1 cellular context compared by ENCODE assay signal in the genomic region with DNA sequence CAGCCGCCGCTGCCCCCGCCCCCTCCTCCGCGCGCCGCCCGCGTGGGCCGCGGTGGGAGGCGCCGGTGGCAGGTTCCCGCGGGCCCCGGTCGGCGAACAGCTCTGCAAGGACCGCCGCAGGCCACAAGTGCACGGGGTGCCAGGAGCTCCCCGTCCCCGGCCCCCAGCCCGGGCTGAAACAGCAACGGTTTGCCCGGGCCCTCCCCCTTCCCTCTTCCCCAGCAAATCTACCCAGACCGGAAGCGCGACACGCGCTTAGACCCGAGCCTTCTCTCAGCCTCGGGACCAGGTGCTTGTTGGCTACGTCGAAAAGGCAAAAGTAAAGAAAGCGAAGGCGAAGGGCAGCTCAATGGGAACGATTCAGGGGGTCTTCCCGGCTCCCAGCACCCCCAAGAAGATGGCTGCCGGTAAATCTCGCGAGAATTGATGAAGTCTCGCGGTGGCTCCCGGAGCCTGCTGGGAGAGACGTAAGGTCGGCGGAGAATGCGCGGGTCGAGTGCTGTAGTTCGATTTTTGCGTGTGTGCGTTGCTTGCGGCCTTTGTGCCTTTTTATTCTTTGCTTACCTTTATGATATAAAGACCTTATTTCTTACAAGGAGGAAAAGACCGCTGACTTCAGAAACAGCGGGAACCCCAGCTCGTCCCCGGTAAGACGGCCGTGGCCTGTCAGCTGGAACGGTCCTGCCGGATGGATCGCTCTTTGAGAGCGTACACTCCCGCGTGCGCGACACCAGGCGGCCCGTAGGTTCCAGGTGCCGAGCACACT.
TF ChIP-seq lines count a peak whose summit lies in the region.

Gene RBM26 (minus strand): TSS at position 425 of the 766 bp plus-strand sequence. CDS start 481 bp downstream, outside the sequence.

TF ChIP-seq in GM12878, 131 proteins besides CTCF, POLR2A, EP300 and RAD21 (continued from another document and continues in another):
- TF ChIP-seq BCLAF1 (IDR thresholded peaks at IDR 0.05) (no peak), MLLT1 (IDR thresholded peaks at IDR 0.05) (peak; percentile 92), IKZF1 (conservative IDR thresholded peaks at IDR 0.05) (no peak; the same call in 1 of the 2 replicates), ZNF687 (IDR thresholded peaks at IDR 0.05) (peak; percentile 55; the same call in 1 of the 2 replicates), ZBED1 (IDR thresholded peaks at IDR 0.05; ENCODE audit: borderline replicate concordance) (0 out of 2 replicates have a peak, but pooled peaks have one; percentile 58), HDGF (IDR thresholded peaks at IDR 0.05) (no peak), RELB (IDR thresholded peaks at IDR 0.05; ENCODE audit: low read depth) (peak; percentile 52; the same call in 1 of the 2 replicates), NR2F1 (conservative IDR thresholded peaks at IDR 0.05) (peak; percentile 38; the same call in 1 of the 2 replicates), ZBTB40 (IDR thresholded peaks at IDR 0.05; ENCODE audit: borderline replicate concordance) (peak; percentile 50; the same call in 1 of the 2 replicates), FOXK2 (IDR thresholded peaks at IDR 0.05) (no peak), NRF1 (conservative IDR thresholded peaks at IDR 0.05; ENCODE audit: low read depth, low read length) (no peak), CEBPB (IDR thresholded peaks at IDR 0.05; ENCODE audit: borderline replicate concordance in 1 of 2, low read depth in 2 of 2, low read length in 2 of 2) (no peak), SMC3 (IDR thresholded peaks at IDR 0.05; ENCODE audit: borderline replicate concordance, low read length) (no peak), BCL3 (IDR thresholded peaks at IDR 0.05; ENCODE audit: borderline replicate concordance, insufficient read depth, low read depth, low read length, poor library complexity, severe bottlenecking) (no peak), ZNF207 (IDR thresholded peaks at IDR 0.05; ENCODE audit: borderline replicate concordance) (no peak), BHLHE40 (IDR thresholded peaks at IDR 0.05; ENCODE audit: borderline replicate concordance in 1 of 2, low read depth in 2 of 2, low read length in 1 of 2) (peak; percentile 12 to 47; a peak in 1 of 4 replicates), MTA2 (IDR thresholded peaks at IDR 0.05; ENCODE audit: low read depth) (no peak), HCFC1 (IDR thresholded peaks at IDR 0.05; ENCODE audit: low read length) (peak; percentile 61), ZNF622 (IDR thresholded peaks at IDR 0.05) (no peak), ZZZ3 (IDR thresholded peaks at IDR 0.05; ENCODE audit: control insufficient read depth, insufficient read length, low read depth) (no peak), USF2 (IDR thresholded peaks at IDR 0.05; ENCODE audit: borderline replicate concordance, low read depth, low read length) (no peak), CHD4 (IDR thresholded peaks at IDR 0.05) (no peak), ATF7 (IDR thresholded peaks at IDR 0.05; ENCODE audit: low read depth) (0 out of 2 replicates have a peak, but pooled peaks have one; percentile 33), ZNF24 (IDR thresholded peaks at IDR 0.05) (no peak; the same call in 1 of the 2 replicates), ETV6 (conservative IDR thresholded peaks at IDR 0.05 in 1 of 2, IDR thresholded peaks at IDR 0.05 in 1 of 2; ENCODE audit: borderline replicate concordance in 1 of 2, low read depth in 1 of 2) (no peak), SMARCA5 (IDR thresholded peaks at IDR 0.05) (no peak), POLR2AphosphoS5 (IDR thresholded peaks at IDR 0.05; ENCODE audit: low read length) (peak; percentile 93), RBBP5 (conservative IDR thresholded peaks at IDR 0.05) (no peak; the same call in 1 of the 2 replicates)
- TF ChIP-seq, protein P1, sequence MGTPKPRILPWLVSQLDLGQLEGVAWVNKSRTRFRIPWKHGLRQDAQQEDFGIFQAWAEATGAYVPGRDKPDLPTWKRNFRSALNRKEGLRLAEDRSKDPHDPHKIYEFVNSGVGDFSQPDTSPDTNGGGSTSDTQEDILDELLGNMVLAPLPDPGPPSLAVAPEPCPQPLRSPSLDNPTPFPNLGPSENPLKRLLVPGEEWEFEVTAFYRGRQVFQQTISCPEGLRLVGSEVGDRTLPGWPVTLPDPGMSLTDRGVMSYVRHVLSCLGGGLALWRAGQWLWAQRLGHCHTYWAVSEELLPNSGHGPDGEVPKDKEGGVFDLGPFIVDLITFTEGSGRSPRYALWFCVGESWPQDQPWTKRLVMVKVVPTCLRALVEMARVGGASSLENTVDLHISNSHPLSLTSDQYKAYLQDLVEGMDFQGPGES (IDR thresholded peaks at IDR 0.05): no peak
- TF ChIP-seq, protein P2, sequence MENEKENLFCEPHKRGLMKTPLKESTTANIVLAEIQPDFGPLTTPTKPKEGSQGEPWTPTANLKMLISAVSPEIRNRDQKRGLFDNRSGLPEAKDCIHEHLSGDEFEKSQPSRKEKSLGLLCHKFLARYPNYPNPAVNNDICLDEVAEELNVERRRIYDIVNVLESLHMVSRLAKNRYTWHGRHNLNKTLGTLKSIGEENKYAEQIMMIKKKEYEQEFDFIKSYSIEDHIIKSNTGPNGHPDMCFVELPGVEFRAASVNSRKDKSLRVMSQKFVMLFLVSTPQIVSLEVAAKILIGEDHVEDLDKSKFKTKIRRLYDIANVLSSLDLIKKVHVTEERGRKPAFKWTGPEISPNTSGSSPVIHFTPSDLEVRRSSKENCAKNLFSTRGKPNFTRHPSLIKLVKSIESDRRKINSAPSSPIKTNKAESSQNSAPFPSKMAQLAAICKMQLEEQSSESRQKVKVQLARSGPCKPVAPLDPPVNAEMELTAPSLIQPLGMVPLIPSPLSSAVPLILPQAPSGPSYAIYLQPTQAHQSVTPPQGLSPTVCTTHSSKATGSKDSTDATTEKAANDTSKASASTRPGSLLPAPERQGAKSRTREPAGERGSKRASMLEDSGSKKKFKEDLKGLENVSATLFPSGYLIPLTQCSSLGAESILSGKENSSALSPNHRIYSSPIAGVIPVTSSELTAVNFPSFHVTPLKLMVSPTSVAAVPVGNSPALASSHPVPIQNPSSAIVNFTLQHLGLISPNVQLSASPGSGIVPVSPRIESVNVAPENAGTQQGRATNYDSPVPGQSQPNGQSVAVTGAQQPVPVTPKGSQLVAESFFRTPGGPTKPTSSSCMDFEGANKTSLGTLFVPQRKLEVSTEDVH (IDR thresholded peaks at IDR 0.05; ENCODE audit: low read depth, partially characterized antibody): no peak
